ENCODE assay signal across 2 cellular contexts in genomic region chr18:55988537-55988936, GRCh38.
A peak's percentile ranks its signal among the peaks of the same experiment; 100 is the strongest.
TF ChIP-seq lines count a peak whose summit lies in the region.

No MANE protein-coding gene starts in this region.

TF ChIP-seq in liver, 16 proteins besides CTCF, POLR2A, EP300 and RAD21:
- TF ChIP-seq REST (IDR thresholded peaks at IDR 0.05): no peak
- TF ChIP-seq GABPA (IDR thresholded peaks at IDR 0.05 in 1 of 2, conservative IDR thresholded peaks at IDR 0.05 in 1 of 2): no peak
- TF ChIP-seq TAF1 (conservative IDR thresholded peaks at IDR 0.05): no peak
- no peak for TF ChIP-seq HNF4G (IDR thresholded peaks at IDR 0.05)
- no peak for TF ChIP-seq EGR1 (IDR thresholded peaks at IDR 0.05; ENCODE audit: low read depth in 2 of 2)
- no peak for TF ChIP-seq MAX (IDR thresholded peaks at IDR 0.05)
- no peak for TF ChIP-seq ATF3 (IDR thresholded peaks at IDR 0.05)
- TF ChIP-seq NR2F2 (IDR thresholded peaks at IDR 0.05): peak; percentile 46

TF ChIP-seq in HepG2, 621 proteins besides CTCF, POLR2A, EP300 and RAD21 (continued from another document):
- no peak for TF ChIP-seq PTBP1 (IDR thresholded peaks at IDR 0.05; ENCODE audit: low read depth, low read length, poor library complexity, severe bottlenecking)
- TF ChIP-seq NR2F2 (IDR thresholded peaks at IDR 0.05; ENCODE audit: borderline replicate concordance, low read depth): no peak
- no peak for TF ChIP-seq MTA1 (CRISPR knock-in tag; IDR thresholded peaks at IDR 0.05; ENCODE audit: borderline replicate concordance)
